ENCODE assay signal across 11 cellular contexts in the genomic region with DNA sequence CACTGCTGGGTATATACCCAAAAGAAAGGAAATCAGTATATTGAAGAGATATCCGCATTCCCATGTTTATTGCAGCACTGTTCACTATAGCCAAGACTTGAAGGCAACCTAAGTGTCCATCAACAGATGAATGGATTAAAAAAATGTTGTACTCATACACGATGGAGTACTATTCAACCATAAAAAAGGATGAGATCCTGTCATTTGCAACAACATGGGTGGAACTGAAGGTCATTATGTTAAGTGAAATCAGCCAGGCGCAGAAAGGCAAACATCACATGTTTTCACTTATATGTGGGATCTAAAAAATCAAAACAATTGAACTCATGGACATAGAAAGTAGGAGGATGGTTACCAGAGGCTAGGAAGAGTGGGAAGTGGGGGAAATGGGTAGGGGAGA.
"Had no signal": no experiment of that assay in that cellular context is flagged by ENCODE, and none has a peak within 500 bp of the region (broad histone marks: within the 10 kb centered on the region; RNA-seq: fewer than 3 reads in every experiment).

No MANE protein-coding gene starts in this region.

- ATAC-seq: GM23338, HepG2 had no signal

- H3K27ac ChIP-seq: HL-60, KMS-11 had no signal

- FAIRE-seq: H1, H54, HepG2 had no signal

- H3K4me2 ChIP-seq: GM23338, KMS-11 had no signal

- H3K4me3 ChIP-seq: GM23338 had no signal

- DNase-seq: H9, HCEC 1CT, HFFc6, Karpas-422, KBM-7 had no signal
